ENCODE assay signal across 1 cellular context in the genomic region with DNA sequence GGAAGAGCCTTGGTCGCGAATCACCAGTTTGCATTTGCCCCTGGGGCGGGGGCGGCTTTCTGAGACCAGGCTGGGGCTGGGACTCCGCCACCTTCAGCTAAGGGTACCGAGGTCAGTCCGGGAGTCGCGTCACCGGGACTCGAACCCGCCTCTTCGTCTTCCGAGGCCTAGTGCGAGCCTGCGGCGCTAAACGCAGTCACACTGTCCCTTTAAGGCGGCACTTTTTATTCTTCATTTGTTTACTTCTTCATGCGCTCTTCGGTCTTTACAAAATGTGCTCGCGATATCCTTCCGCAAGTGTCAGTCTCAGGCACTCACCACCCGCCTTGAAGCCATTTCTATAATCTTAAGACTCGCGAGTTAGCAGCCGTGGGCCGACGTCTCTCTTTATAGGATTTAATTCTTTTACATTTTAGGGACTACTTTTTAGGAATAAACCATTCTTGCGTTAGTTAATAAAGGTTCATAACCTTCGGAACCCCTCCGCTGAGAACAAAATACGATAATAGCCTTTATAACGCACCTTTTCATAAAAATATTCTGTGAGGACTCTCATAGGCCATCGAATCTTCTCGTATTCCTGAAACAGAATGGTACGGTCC.
TF ChIP-seq lines count a peak whose summit lies in the region.

No MANE protein-coding gene starts in this region.

TF ChIP-seq in SK-N-SH treated with all-trans-retinoic acid at 6 μM for 48 hours, 23 proteins besides CTCF, POLR2A, EP300 and RAD21 (continued from another document):
- peak; percentile 64; the same call in 1 of the 2 replicates for TF ChIP-seq TOX (CRISPR knock-in tag; IDR thresholded peaks at IDR 0.05; ENCODE audit: borderline replicate concordance)
- 0 out of 2 replicates have a peak, but pooled peaks have one; percentile 41 for TF ChIP-seq ZNF8 (CRISPR knock-in tag; IDR thresholded peaks at IDR 0.05)
- TF ChIP-seq ZFP30 (CRISPR knock-in tag; IDR thresholded peaks at IDR 0.05), result no peak
- TF ChIP-seq PPARA (CRISPR knock-in tag; IDR thresholded peaks at IDR 0.05; ENCODE audit: borderline replicate concordance), result no peak
- TF ChIP-seq ZC3H10 (CRISPR knock-in tag; IDR thresholded peaks at IDR 0.05), result peak; percentile 69; the same call in 1 of the 2 replicates
- TF ChIP-seq CREB5 (CRISPR knock-in tag; IDR thresholded peaks at IDR 0.05; ENCODE audit: low read depth), result peak; percentile 70; the same call in 1 of the 2 replicates
- peak; percentile 51; the same call in 1 of the 2 replicates for TF ChIP-seq ARNTL (CRISPR knock-in tag; IDR thresholded peaks at IDR 0.05; ENCODE audit: borderline replicate concordance, low read depth)
- TF ChIP-seq, protein P1, sequence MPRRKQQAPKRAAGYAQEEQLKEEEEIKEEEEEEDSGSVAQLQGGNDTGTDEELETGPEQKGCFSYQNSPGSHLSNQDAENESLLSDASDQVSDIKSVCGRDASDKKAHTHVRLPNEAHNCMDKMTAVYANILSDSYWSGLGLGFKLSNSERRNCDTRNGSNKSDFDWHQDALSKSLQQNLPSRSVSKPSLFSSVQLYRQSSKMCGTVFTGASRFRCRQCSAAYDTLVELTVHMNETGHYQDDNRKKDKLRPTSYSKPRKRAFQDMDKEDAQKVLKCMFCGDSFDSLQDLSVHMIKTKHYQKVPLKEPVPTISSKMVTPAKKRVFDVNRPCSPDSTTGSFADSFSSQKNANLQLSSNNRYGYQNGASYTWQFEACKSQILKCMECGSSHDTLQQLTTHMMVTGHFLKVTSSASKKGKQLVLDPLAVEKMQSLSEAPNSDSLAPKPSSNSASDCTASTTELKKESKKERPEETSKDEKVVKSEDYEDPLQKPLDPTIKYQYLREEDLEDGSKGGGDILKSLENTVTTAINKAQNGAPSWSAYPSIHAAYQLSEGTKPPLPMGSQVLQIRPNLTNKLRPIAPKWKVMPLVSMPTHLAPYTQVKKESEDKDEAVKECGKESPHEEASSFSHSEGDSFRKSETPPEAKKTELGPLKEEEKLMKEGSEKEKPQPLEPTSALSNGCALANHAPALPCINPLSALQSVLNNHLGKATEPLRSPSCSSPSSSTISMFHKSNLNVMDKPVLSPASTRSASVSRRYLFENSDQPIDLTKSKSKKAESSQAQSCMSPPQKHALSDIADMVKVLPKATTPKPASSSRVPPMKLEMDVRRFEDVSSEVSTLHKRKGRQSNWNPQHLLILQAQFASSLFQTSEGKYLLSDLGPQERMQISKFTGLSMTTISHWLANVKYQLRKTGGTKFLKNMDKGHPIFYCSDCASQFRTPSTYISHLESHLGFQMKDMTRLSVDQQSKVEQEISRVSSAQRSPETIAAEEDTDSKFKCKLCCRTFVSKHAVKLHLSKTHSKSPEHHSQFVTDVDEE (CRISPR knock-in tag; IDR thresholded peaks at IDR 0.05), result no peak
